ENCODE assay signal across 8 cellular contexts in the genomic region with DNA sequence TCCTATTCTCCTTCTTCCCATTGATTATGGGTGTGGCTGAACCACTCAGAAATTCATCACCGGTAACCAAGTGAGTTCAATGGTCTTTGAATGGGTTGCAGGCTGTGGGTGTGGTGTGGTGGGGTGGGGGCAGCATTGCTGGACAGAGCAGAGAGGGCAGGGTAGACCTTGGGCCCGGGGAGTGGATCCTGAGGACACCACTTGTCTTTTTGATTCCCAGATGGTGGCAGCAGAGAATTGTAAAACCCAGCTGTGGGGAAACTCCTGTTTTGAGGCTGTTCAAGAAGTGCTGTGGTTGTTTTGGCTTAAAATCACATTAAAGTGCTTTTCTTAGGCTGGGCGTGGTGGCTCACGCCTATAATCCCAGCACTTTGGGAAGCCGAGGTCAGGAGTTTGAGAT. TPM values are rescaled to one million over a fixed set of nuclear protein-coding genes. Genes with fewer than 3 reads are reported as not detected.
DNase-seq lines count a peak whose midpoint lies in the region; ATAC-seq and TF ChIP-seq lines count a peak whose summit lies in the region.

No MANE protein-coding gene starts in this region.

- ATAC-seq in HG02798 (IDR thresholded peaks at IDR 0.05; ENCODE audit: poor library complexity, unreplicated experiment), result no peak

- no peak overlapping the region for H2AFZ ChIP-seq in hepatocyte

- no peak overlapping the region for H3K27ac Mint-ChIP-seq in activated CD4-positive, alpha-beta T cell treated with anti-CD3 and anti-CD28 coated beads, Interleukin-2, amount 10 ng/mL, durations not matched to agents 7 days and 5 days

- H3K9me2 ChIP-seq in hepatocyte (replicated peaks; ENCODE audit: insufficient read depth), result no peaks in the 10 kb centered on the region

- no peaks in the 10 kb centered on the region for H3K9me3 Mint-ChIP-seq in activated CD4-positive, alpha-beta T cell treated with anti-CD3 and anti-CD28 coated beads, Interleukin-2, amount 10 ng/mL, durations not matched to agents 7 days and 5 days

- no peak overlapping the region for H3K4me3 ChIP-seq in hepatocyte
- H3K4me3 ChIP-seq in tibial artery, result no peak overlapping the region

- H4K20me1 ChIP-seq in hepatocyte (ENCODE audit: insufficient read depth, poor library complexity, severe bottlenecking), result no peaks in the 10 kb centered on the region

- no peak overlapping the region for H3K27ac ChIP-seq in hepatocyte
- no peak overlapping the region for H3K27ac ChIP-seq in tibial artery

- CTCF ChIA-PET in activated CD4-positive, alpha-beta T cell treated with anti-CD3 and anti-CD28 coated beads, Interleukin-2, amount 10 ng/mL, durations not matched to agents 7 days and 5 days (lab: Charles Lee), result interaction anchor here (1.4 kb wide), 1 partner anchor 241 kb away, joined by 5 read pairs; no protein-coding TSS in a partner anchor

- TF ChIP-seq CTCF in hepatocyte (IDR thresholded peaks at IDR 0.05; ENCODE audit: poor library complexity) (peak; percentile 50), tibial artery (IDR thresholded peaks at IDR 0.05) (peak; percentile 18 to 32)

- H3K36me3 Mint-ChIP-seq in activated CD4-positive, alpha-beta T cell treated with anti-CD3 and anti-CD28 coated beads, Interleukin-2, amount 10 ng/mL, durations not matched to agents 7 days and 5 days (ENCODE audit: low read depth), result no peaks in the 10 kb centered on the region

- no peaks in the 10 kb centered on the region for H3K4me1 Mint-ChIP-seq in activated CD4-positive, alpha-beta T cell treated with anti-CD3 and anti-CD28 coated beads, Interleukin-2, amount 10 ng/mL, durations not matched to agents 7 days and 5 days

- no peak overlapping the region for H3K4me2 ChIP-seq in hepatocyte

- peaks cover 1% of the 10 kb centered on the region for H3K27me3 Mint-ChIP-seq in activated CD4-positive, alpha-beta T cell treated with anti-CD3 and anti-CD28 coated beads, Interleukin-2, amount 10 ng/mL, durations not matched to agents 7 days and 5 days

- H3K4me3 Mint-ChIP-seq in activated CD4-positive, alpha-beta T cell treated with anti-CD3 and anti-CD28 coated beads, Interleukin-2, amount 10 ng/mL, durations not matched to agents 7 days and 5 days, result no peak overlapping the region

- H3K27me3 ChIP-seq in hepatocyte, result no peaks in the 10 kb centered on the region
- no peaks in the 10 kb centered on the region for H3K27me3 ChIP-seq in tibial artery

- H3K36me3 ChIP-seq in hepatocyte (replicated peaks; ENCODE audit: insufficient read depth, low read depth) (no peaks in the 10 kb centered on the region), tibial artery (no peaks in the 10 kb centered on the region)

- H3K9me3 ChIP-seq in hepatocyte (ENCODE audit: low read depth), result no peaks in the 10 kb centered on the region
- H3K9me3 ChIP-seq in tibial artery, result no peaks in the 10 kb centered on the region

- 45% methylated on average over 5 of the region's 5 CpGs for WGBS in hepatocyte (ENCODE audit: low lambda C conversion rate, missing lambda C conversion rate)

- DNase-seq in AML-193 (lab: John Stamatoyannopoulos, UW) (peak; percentile 18 to 20), H4 (ENCODE audit: low spot score) (peak; percentile 44), hepatocyte (ENCODE audit: low spot score) (peak; percentile 55), tibial artery (peak in 1 of 2 donors; percentile 27), NCI-H2029 (lab: John Stamatoyannopoulos, UW) (no peak), SK-N-DZ (ENCODE audit: low spot score) (no peak)
- peak; percentile 35 for DNase-seq in activated CD4-positive, alpha-beta T cell treated with anti-CD3 and anti-CD28 coated beads, Interleukin-2, amount 10 ng/mL, durations not matched to agents 7 days and 5 days

- intact Hi-C loops in tibial artery (cut with DNase I; ENCODE audit: low total_unique reads), result no loop called here

- H3K79me2 ChIP-seq in hepatocyte, result no peaks in the 10 kb centered on the region

- POLR2A ChIA-PET in activated CD4-positive, alpha-beta T cell treated with anti-CD3 and anti-CD28 coated beads, Interleukin-2, amount 10 ng/mL, durations not matched to agents 7 days and 5 days (lab: Charles Lee), result no interaction called here

- H3K4me1 ChIP-seq in hepatocyte (ENCODE audit: insufficient read depth), result no peaks in the 10 kb centered on the region
- no peaks in the 10 kb centered on the region for H3K4me1 ChIP-seq in tibial artery

RNA-seq across cellular contexts. Expression of a gene that starts 45.8 kb away (rescaled TPM):
- 13.7 and 14.8 TPM in 2 replicates for total RNA-seq in H4 (2014; rRNA removed; shearing (Covaris generic))
- 10 to 100 TPM; 39.2 to 40.8 TPM for total RNA-seq in activated CD4-positive, alpha-beta T cell treated with anti-CD3 and anti-CD28 coated beads, Interleukin-2, amount 10 ng/mL, durations not matched to agents 7 days and 5 days
- total RNA-seq in hepatocyte, result 7.0 and 8.1 TPM in 2 replicates
- 19.9 and 21.2 TPM in 2 replicates for polyA plus RNA-seq in hepatocyte
- 0.24 and 4.4 TPM in 2 replicates for polyA plus RNA-seq in SK-N-DZ (2014; cell fraction: cytosol; rRNA removed)
- polyA plus RNA-seq in SK-N-DZ (2014; cell fraction: nucleus; rRNA removed), result 1.1 and 2.0 TPM in 2 replicates

Comparison
In these comparisons a context has a peak if more than half of its experiments do, and no peak if none do; other contexts are left out.
1. DNase-seq: peak in AML-193 (2 of 2), H4 (single experiment), activated CD4-positive, alpha-beta T cell treated with anti-CD3 and anti-CD28 coated beads, Interleukin-2, amount 10 ng/mL, durations not matched to agents 7 days and 5 days (single experiment) and hepatocyte (single experiment); none in NCI-H2029 (single experiment) and SK-N-DZ (single experiment).